9 cellular contexts compared by ENCODE assay signal in the genomic region with DNA sequence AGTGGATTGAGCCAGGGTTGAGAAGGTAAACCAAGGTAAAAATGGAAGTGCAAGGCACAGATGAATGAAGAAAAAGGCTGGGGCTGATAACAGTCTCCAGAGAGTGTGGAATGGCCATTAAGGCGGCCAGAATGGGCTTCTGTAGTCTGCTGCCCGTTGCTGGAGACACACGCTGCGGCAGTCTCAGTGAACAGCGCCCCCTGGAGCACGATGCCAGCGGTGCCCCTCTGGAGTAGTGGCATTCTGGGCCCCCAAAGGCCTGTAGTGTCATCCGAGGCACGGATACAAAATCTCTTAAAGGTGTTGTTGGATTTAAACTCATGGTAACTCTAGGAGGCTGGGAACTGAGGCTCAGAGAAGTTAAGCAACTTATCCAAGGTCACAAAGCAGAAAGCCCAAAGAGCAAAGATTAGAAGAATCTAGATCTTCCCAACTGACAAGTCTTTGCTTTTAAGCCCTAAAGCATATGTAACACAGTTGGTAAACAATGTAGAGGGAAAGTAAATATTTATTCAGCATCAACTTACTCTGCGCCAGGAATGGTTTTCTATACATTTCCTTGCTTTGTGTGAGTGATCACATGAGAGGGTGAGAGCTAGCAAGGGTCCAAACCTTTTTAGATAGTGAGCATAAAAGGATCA. TPM values are rescaled to one million over a fixed set of nuclear protein-coding genes. Genes with fewer than 3 reads are reported as not detected.
DNase-seq lines count a peak whose midpoint lies in the region; ATAC-seq, FAIRE-seq and TF ChIP-seq lines count a peak whose summit lies in the region.
"Had no signal": no experiment of that assay in that cellular context is flagged by ENCODE, and none has a peak within 500 bp of the region (broad histone marks: within the 10 kb centered on the region; RNA-seq: fewer than 3 reads in every experiment).

No MANE protein-coding gene starts in this region.

- no peak overlapping the region for H2AFZ ChIP-seq in astrocyte (ENCODE audit: low read depth, low read length)

- H3K27me3 Mint-ChIP-seq in astrocyte (ENCODE audit: low read depth, unreplicated experiment) = peaks cover 23% of the 10 kb centered on the region
- H3K27me3 Mint-ChIP-seq: stimulated activated naive CD8-positive, alpha-beta T cell treated with anti-CD3 and anti-CD28 coated beads, Interleukin-15, Interleukin-2, amounts not matched to agents 100 ng/mL and 50 ng/mL, for 24 hours had no signal

- no peaks in the 10 kb centered on the region for H3K36me3 Mint-ChIP-seq in astrocyte (ENCODE audit: low read depth, unreplicated experiment)

- no peak overlapping the region for H3K4me3 ChIP-seq in astrocyte (ENCODE audit: insufficient read depth, low read depth, low read length)

- no peak for FAIRE-seq in D721Med (lab: Jason Lieb, UNC)
- FAIRE-seq in astrocyte (lab: Jason Lieb, UNC) = no peak

- H4K20me1 ChIP-seq in astrocyte (ENCODE audit: insufficient read depth, low read length) = no peaks in the 10 kb centered on the region

- H3K9me3 Mint-ChIP-seq in astrocyte (ENCODE audit: unreplicated experiment) = peaks cover 3% of the 10 kb centered on the region
- H3K9me3 Mint-ChIP-seq: stimulated activated naive CD8-positive, alpha-beta T cell treated with anti-CD3 and anti-CD28 coated beads, Interleukin-15, Interleukin-2, amounts not matched to agents 100 ng/mL and 50 ng/mL, for 24 hours had no signal

- H3K4me2 ChIP-seq in astrocyte (ENCODE audit: low read length) = no peak overlapping the region

- H3K79me2 ChIP-seq in astrocyte (ENCODE audit: insufficient read depth, low read length) = no peaks in the 10 kb centered on the region

- ATAC-seq in GM21360 (IDR thresholded peaks at IDR 0.05; ENCODE audit: unreplicated experiment) = peak; percentile 91
- ATAC-seq in HG03571 (IDR thresholded peaks at IDR 0.05; ENCODE audit: unreplicated experiment) = peak; percentile 78
- ATAC-seq in left colon = peak; percentile 51

- H3K36me3 ChIP-seq in astrocyte (ENCODE audit: insufficient read depth, low read length) = no peaks in the 10 kb centered on the region

- TF ChIP-seq CTCF in D721Med (IDR thresholded peaks at IDR 0.05; ENCODE audit: insufficient read depth, missing control alignments) (peak; percentile 57), astrocyte (IDR thresholded peaks at IDR 0.05; ENCODE audit: insufficient read depth, low read depth, low read length) (peak; percentile 74)

- H3K9ac ChIP-seq in astrocyte (ENCODE audit: low read length) = no peak overlapping the region

- DNase-seq in D721Med (ENCODE audit: insufficient read length, low spot score) (no peak), T-helper 22 cell (ENCODE audit: low read depth) (peak; percentile 21), astrocyte (ENCODE audit: low read depth) (no peak), left colon (peak in 1 of 2 donors; percentile 71), epidermal melanocyte (ENCODE audit: insufficient read length, low spot score) (no peak)
- DNase-seq in stimulated activated CD8-positive, alpha-beta memory T cell treated with anti-CD3 and anti-CD28 coated beads, Interleukin-7, amount 100 ng/mL, for 1 hour (ENCODE audit: low read depth in 2 of 2) = peak; percentile 28 to 60

- no peak overlapping the region for H3K27ac Mint-ChIP-seq in astrocyte (ENCODE audit: unreplicated experiment)
- H3K27ac Mint-ChIP-seq: stimulated activated naive CD8-positive, alpha-beta T cell treated with anti-CD3 and anti-CD28 coated beads, Interleukin-15, Interleukin-2, amounts not matched to agents 100 ng/mL and 50 ng/mL, for 24 hours had no signal

- no peak overlapping the region for H3K27ac ChIP-seq in astrocyte (ENCODE audit: low read depth, low read length)

- no peak overlapping the region for H3K4me3 Mint-ChIP-seq in astrocyte (ENCODE audit: unreplicated experiment)
- H3K4me3 Mint-ChIP-seq: stimulated activated naive CD8-positive, alpha-beta T cell treated with anti-CD3 and anti-CD28 coated beads, Interleukin-15, Interleukin-2, amounts not matched to agents 100 ng/mL and 50 ng/mL, for 24 hours had no signal

- peaks cover 6% of the 10 kb centered on the region for H3K27me3 ChIP-seq in astrocyte (ENCODE audit: insufficient read depth, low read length)

- no peaks in the 10 kb centered on the region for H3K4me1 ChIP-seq in astrocyte (ENCODE audit: insufficient read depth, low read length)

- intact Hi-C loops in left colon (cut with DNase I, micrococcal nuclease) = no loop called here

- H3K4me1 Mint-ChIP-seq in astrocyte (ENCODE audit: low read depth, unreplicated experiment) = no peaks in the 10 kb centered on the region

- no peaks in the 10 kb centered on the region for H3K9me3 ChIP-seq in astrocyte (ENCODE audit: insufficient read depth, low read depth, low read length)

RNA-seq across cellular contexts. Expression of a gene that starts 18.2 kb away (rescaled TPM):
- total RNA-seq in astrocyte (0.14 TPM in 1 of 2 replicates, not detected in the other), left colon (not detected)

RNA-seq across cellular contexts. Expression of a gene that starts 42.2 kb away (rescaled TPM):
- total RNA-seq in astrocyte = 1.4 TPM in 2 replicates
- under 1 TPM; 0.12 to 0.89 TPM for total RNA-seq in left colon

Comparison
In these comparisons a context has a peak if more than half of its experiments do, and no peak if none do; other contexts are left out.
1. DNase-seq: peak in T-helper 22 cell (single experiment) and stimulated activated CD8-positive, alpha-beta memory T cell treated with anti-CD3 and anti-CD28 coated beads, Interleukin-7, amount 100 ng/mL, for 1 hour (2 of 2); none in D721Med (single experiment), astrocyte (single experiment) and epidermal melanocyte (single experiment).
2. Peak in every context shown above with its lines, with median percentiles within 50 percentile points of each other: ATAC-seq.